11 cellular contexts compared by ENCODE assay signal in the genomic region with DNA sequence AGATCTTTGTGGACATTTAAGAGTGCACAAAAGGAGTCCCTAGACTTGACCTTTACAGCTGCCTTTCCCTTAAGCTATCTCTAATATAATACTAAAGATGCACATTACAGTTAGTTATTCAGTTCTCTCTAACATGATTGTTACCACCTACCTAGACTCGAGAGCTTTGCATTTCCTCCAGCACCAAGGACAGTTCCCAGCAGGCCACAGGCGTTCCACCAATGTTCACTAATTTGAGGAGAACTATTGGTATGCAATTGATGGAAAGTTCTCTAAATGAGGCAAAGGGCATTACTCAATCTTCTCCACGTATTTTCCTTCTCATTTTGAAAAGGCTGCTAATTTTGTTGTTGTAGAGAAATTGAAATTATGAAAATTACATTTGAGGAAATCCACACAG. TPM values are rescaled to one million over a fixed set of nuclear protein-coding genes. Genes with fewer than 3 reads are reported as not detected.
DNase-seq lines count a peak whose midpoint lies in the region; ATAC-seq and TF ChIP-seq lines count a peak whose summit lies in the region.
"Had no signal": no experiment of that assay in that cellular context is flagged by ENCODE, and none has a peak within 500 bp of the region (broad histone marks: within the 10 kb centered on the region; RNA-seq: fewer than 3 reads in every experiment).

No MANE protein-coding gene starts in this region.

- no peaks in the 10 kb centered on the region for H3K27me3 ChIP-seq in A673 (replicated peaks; ENCODE audit: insufficient read depth, low read depth, low read length, poor library complexity)
- H3K27me3 ChIP-seq in GM23248 (replicated peaks; ENCODE audit: insufficient read depth): no peaks in the 10 kb centered on the region

- H3K27ac ChIP-seq in A673 (ENCODE audit: low read depth, low read length, poor library complexity, severe bottlenecking) (no peak overlapping the region), GM23248 (no peak overlapping the region)

- no peak overlapping the region for H2AFZ ChIP-seq in GM23248

- H3K9me3 ChIP-seq in A673 (ENCODE audit: low read depth, low read length, poor library complexity, severe bottlenecking): no peaks in the 10 kb centered on the region
- H3K9me3 ChIP-seq in GM23248 (ENCODE audit: low read depth): no peaks in the 10 kb centered on the region

- CTCF ChIA-PET in A673 (lab: Charles Lee): no interaction called here

- 1 to 5% methylated on average over 3 of the region's 3 CpGs for whole genome bisulfite sequencing in GM23248 (ENCODE audit: low coverage in 1 of 2, low lambda C conversion rate in 2 of 2, missing lambda C conversion rate in 2 of 2), 2 experiments

- H3K36me3 ChIP-seq in A673 (ENCODE audit: insufficient read depth, low read length, poor library complexity, severe bottlenecking) (no peaks in the 10 kb centered on the region), GM23248 (ENCODE audit: low read depth) (no peaks in the 10 kb centered on the region)

- no peaks in the 10 kb centered on the region for H4K20me1 ChIP-seq in GM23248 (ENCODE audit: insufficient read depth)

- intact Hi-C loops in A673 (cut with micrococcal nuclease; ENCODE audit: unreplicated experiment): no loop called here

- H3K4me3 ChIP-seq in A673 (ENCODE audit: low read depth, low read length, poor library complexity, severe bottlenecking) (no peak overlapping the region), GM23248 (no peak overlapping the region), fibroblast of mammary gland (ENCODE audit: control insufficient read depth, low read depth, low read length) (no peak overlapping the region)

- H3K79me2 ChIP-seq in GM23248 (ENCODE audit: insufficient read depth): no peaks in the 10 kb centered on the region

- peaks cover 20% of the 10 kb centered on the region for H3F3A ChIP-seq in GM23248 (ENCODE audit: insufficient read depth)

- POLR2A ChIA-PET in A673 (lab: Charles Lee; ENCODE audit: low non-redundant PET): interaction anchor here (0.8 kb wide), 1 partner anchor 1040 kb away, joined by 3 read pairs; no protein-coding TSS in a partner anchor

- ATAC-seq in GM21390 (IDR thresholded peaks at IDR 0.05; ENCODE audit: unreplicated experiment): no peak

- H3K4me1 ChIP-seq in A673 (ENCODE audit: insufficient read depth, low read length, poor library complexity, severe bottlenecking): peaks cover 14% of the 10 kb centered on the region
- peaks cover 18% of the 10 kb centered on the region for H3K4me1 ChIP-seq in GM23248 (ENCODE audit: insufficient read depth)

- H3K9me2 ChIP-seq in GM23248 (ENCODE audit: insufficient read depth): no peaks in the 10 kb centered on the region

- no peak overlapping the region for H3K4me2 ChIP-seq in GM23248 (ENCODE audit: unreplicated experiment)

- H3K9ac ChIP-seq in GM23248: no peak overlapping the region

- in situ Hi-C loops in GM23248 (cut with MboI): no loop called here

- no peak for TF ChIP-seq CTCF in A673 (conservative IDR thresholded peaks at IDR 0.05; ENCODE audit: low read depth, low read length)
- no peak for TF ChIP-seq CTCF in fibroblast of mammary gland (conservative IDR thresholded peaks at IDR 0.05; ENCODE audit: control insufficient read depth, insufficient read depth, low read depth, low read length)

- DNase-seq in A673 (ENCODE audit: low spot score): peak; percentile 72
- peak; percentile 67 for DNase-seq in GM23248
- DNase-seq in RPMI8226: peak; percentile 64
- DNase-seq in fibroblast of mammary gland (ENCODE audit: low read depth): peak; percentile 49
- DNase-seq in NCI-H2107 treated with DMSO at 0.1 percent for 48 hours (lab: John Stamatoyannopoulos, UW; ENCODE audit: unreplicated experiment): no peak
- DNase-seq in SKM-1 (lab: John Stamatoyannopoulos, UW; ENCODE audit: unreplicated experiment): no peak
- DNase-seq in medulla oblongata (ENCODE audit: extremely low spot score): no peak
- DNase-seq: CD8-positive, alpha-beta memory T cell; KG1 had no signal

- no TSS peak for BruUV-seq in A673 (replicated peaks; lab: Mats Ljungman, UMichigan)

RNA-seq across cellular contexts. Expression of gene NTNG1, which starts 5.4 kb away (rescaled TPM):
- 91.5 and 93.8 TPM in 2 replicates for total RNA-seq in A673 (2021)
- total RNA-seq in GM23248 (2014; rRNA removed; shearing (Covaris generic)): 14.4 and 14.7 TPM in 2 replicates
- polyA plus RNA-seq in GM23248 (2016; fragmentation: Nextera tagmentation; extraction: Ambion mirVana): 16.0 and 17.4 TPM in 2 replicates
- total RNA-seq: CD8-positive, alpha-beta memory T cell; T-helper 1 cell treated with Interleukin-12 subunit alpha and Interleukin-12 subunit beta and Interleukin-4 antibody, amounts not matched to agents 30 ng/mL and 1 ng/mL, for 36 hours had no signal
- polyA plus RNA-seq: CD8-positive, alpha-beta memory T cell had no signal

Comparison
In these comparisons a context has a peak if more than half of its experiments do, and no peak if none do; other contexts are left out.
1. DNase-seq: peak in A673 (single experiment), GM23248 (single experiment), RPMI8226 (single experiment) and fibroblast of mammary gland (single experiment); none in NCI-H2107 treated with DMSO at 0.1 percent for 48 hours (single experiment), SKM-1 (single experiment) and medulla oblongata (single experiment).